ENCODE assay signal across 23 cellular contexts in genomic region chr4:152307669-152308068, GRCh38.
A peak's percentile ranks its signal among the peaks of the same experiment; 100 is the strongest.
DNase-seq lines count a peak whose midpoint lies in the region; ATAC-seq and TF ChIP-seq lines count a peak whose summit lies in the region.
"Had no signal": no experiment of that assay in that cellular context is flagged by ENCODE, and none has a peak within 500 bp of the region (broad histone marks: within the 10 kb centered on the region; RNA-seq: fewer than 3 reads in every experiment).

No MANE protein-coding gene starts in this region.

- ATAC-seq in memory B cell (ENCODE audit: low read depth) (peak; percentile 55), GM21529 (IDR thresholded peaks at IDR 0.05; ENCODE audit: unreplicated experiment) (no peak)
- ATAC-seq: activated T-cell treated with anti-CD3 and anti-CD28 coated beads, Interleukin-2, amount 50 U/mL, for 4 hours; heart right ventricle; left cardiac atrium had no signal

- peaks cover 6% of the 10 kb centered on the region for H3K4me1 Mint-ChIP-seq in memory B cell

- TF ChIP-seq EP300 in Ishikawa (IDR thresholded peaks at IDR 0.05; ENCODE audit: borderline replicate concordance) = no peak

- no peak overlapping the region for H3K27ac Mint-ChIP-seq in memory B cell
- H3K27ac Mint-ChIP-seq: activated CD4-positive, alpha-beta T cell treated with anti-CD3 and anti-CD28 coated beads, Interleukin-2, amount 10 ng/mL, durations not matched to agents 24 days and 14 days; B cell; progenitor cell of endocrine pancreas; T-helper 2 cell treated with Interferon-gamma antibody and Interleukin-4, amounts not matched to agents 5 μg/mL and 100 μg/mL, for 36 hours; type B pancreatic cell had no signal

- POLR2A ChIA-PET in HEK293T (lab: Yijun Ruan, JAX) = interaction anchor here (0.6 to 1.1 kb wide), 2 partner anchors 8 to 10 kb away, joined by 3 read pairs; no protein-coding TSS in a partner anchor

- peak; percentile 31; the same call in 1 of the 2 replicates for TF ChIP-seq RAD21 in Ishikawa (IDR thresholded peaks at IDR 0.05; ENCODE audit: low read depth)

- no peaks in the 10 kb centered on the region for H3K9me3 Mint-ChIP-seq in memory B cell
- H3K9me3 Mint-ChIP-seq: activated CD4-positive, alpha-beta T cell treated with anti-CD3 and anti-CD28 coated beads, Interleukin-2, amount 10 ng/mL, durations not matched to agents 24 days and 14 days; activated T-cell treated with anti-CD3 and anti-CD28 coated beads, Interleukin-2, amount 50 U/mL, for 4 hours; T-helper 2 cell treated with Interferon-gamma antibody and Interleukin-4, amounts not matched to agents 5 μg/mL and 100 μg/mL, for 36 hours had no signal

- H3K4me3 Mint-ChIP-seq in memory B cell = no peak overlapping the region
- H3K4me3 Mint-ChIP-seq: activated CD4-positive, alpha-beta T cell treated with anti-CD3 and anti-CD28 coated beads, Interleukin-2, amount 10 ng/mL, durations not matched to agents 24 days and 14 days; activated T-cell treated with anti-CD3 and anti-CD28 coated beads, Interleukin-2, amount 50 U/mL, for 4 hours; B cell; T-helper 2 cell treated with Interferon-gamma antibody and Interleukin-4, amounts not matched to agents 5 μg/mL and 100 μg/mL, for 36 hours; type B pancreatic cell had no signal

- H3K36me3 Mint-ChIP-seq in memory B cell = no peaks in the 10 kb centered on the region
- H3K36me3 Mint-ChIP-seq: type B pancreatic cell had no signal

- H3K27me3 Mint-ChIP-seq in memory B cell = peaks cover 4% of the 10 kb centered on the region
- H3K27me3 Mint-ChIP-seq: progenitor cell of endocrine pancreas had no signal

- DNase-seq in NCI-H1417 (lab: John Stamatoyannopoulos, UW) (peak in 2 of 3 experiments; percentile 41 to 61), NCI-H1417 treated with DMSO at 0.1 percent for 48 hours (lab: John Stamatoyannopoulos, UW) (no peak), NCI-H748 (lab: John Stamatoyannopoulos, UW; ENCODE audit: unreplicated experiment) (peak; percentile 94), memory B cell (ENCODE audit: low spot score in 2 of 2) (no peak), HPDE6-E6E7 (ENCODE audit: extremely low spot score) (no peak), HEK293T (ENCODE audit: extremely low spot score) (no peak)
- DNase-seq: activated CD4-positive, alpha-beta T cell treated with anti-CD3 and anti-CD28 coated beads, Interleukin-2, amount 10 ng/mL, durations not matched to agents 24 days and 14 days; activated T-cell treated with anti-CD3 and anti-CD28 coated beads, Interleukin-2, amount 50 U/mL, for 4 hours; adrenal gland; brain microvascular endothelial cell; effector memory CD4-positive, alpha-beta T cell; foreskin fibroblast; heart right ventricle; left cardiac atrium; MG63; NCI-H187 treated with DMSO at 0.1 percent for 48 hours; NCI-H446 had no signal

- CTCF ChIA-PET in HEK293T (lab: Yijun Ruan, JAX) = interaction anchor here (0.5 kb wide), 1 partner anchor 32 kb away, joined by 11 read pairs; no protein-coding TSS in a partner anchor

TF ChIP-seq in Ishikawa, 13 proteins besides CTCF, POLR2A, EP300 and RAD21 (continues in another document):
- TF ChIP-seq NFIC (IDR thresholded peaks at IDR 0.05) (no peak), CEBPB (IDR thresholded peaks at IDR 0.05) (no peak), TAF1 (IDR thresholded peaks at IDR 0.05; ENCODE audit: low read depth) (no peak), REST (IDR thresholded peaks at IDR 0.05; ENCODE audit: low read depth) (no peak), USF1 (IDR thresholded peaks at IDR 0.05) (no peak), EGR1 (IDR thresholded peaks at IDR 0.05) (no peak), CREB1 (IDR thresholded peaks at IDR 0.05; ENCODE audit: low read depth) (no peak), ZBTB7A (IDR thresholded peaks at IDR 0.05; ENCODE audit: low read depth) (no peak), MAX (IDR thresholded peaks at IDR 0.05) (no peak), YY1 (IDR thresholded peaks at IDR 0.05; ENCODE audit: low read depth) (no peak), TCF12 (IDR thresholded peaks at IDR 0.05; ENCODE audit: low read depth) (no peak), TEAD4 (IDR thresholded peaks at IDR 0.05) (no peak)

TF ChIP-seq in HEK293T, 16 proteins besides CTCF, POLR2A, EP300 and RAD21:
- TF ChIP-seq TARDBP (IDR thresholded peaks at IDR 0.05) (no peak), FOXM1 (IDR thresholded peaks at IDR 0.05; ENCODE audit: borderline replicate concordance) (no peak), SP1 (IDR thresholded peaks at IDR 0.05) (no peak), FOXK2 (IDR thresholded peaks at IDR 0.05) (no peak), ZNF384 (IDR thresholded peaks at IDR 0.05) (no peak), SUZ12 (IDR thresholded peaks at IDR 0.05) (no peak), PKNOX1 (IDR thresholded peaks at IDR 0.05) (no peak), CTBP1 (IDR thresholded peaks at IDR 0.05; ENCODE audit: borderline replicate concordance) (no peak), ARNT (IDR thresholded peaks at IDR 0.05) (no peak), LEF1 (IDR thresholded peaks at IDR 0.05; ENCODE audit: borderline replicate concordance) (no peak)
TF ChIP-seq in HEK293T: peak in this region for 0.

Comparison
In these comparisons a context has a peak if more than half of its experiments do, and no peak if none do; other contexts are left out.
1. DNase-seq: peak in NCI-H1417 (2 of 3) and NCI-H748 (single experiment); none in NCI-H1417 treated with DMSO at 0.1 percent for 48 hours (single experiment), memory B cell (0 of 2), HPDE6-E6E7 (single experiment) and HEK293T (single experiment).